In the genomic region with DNA sequence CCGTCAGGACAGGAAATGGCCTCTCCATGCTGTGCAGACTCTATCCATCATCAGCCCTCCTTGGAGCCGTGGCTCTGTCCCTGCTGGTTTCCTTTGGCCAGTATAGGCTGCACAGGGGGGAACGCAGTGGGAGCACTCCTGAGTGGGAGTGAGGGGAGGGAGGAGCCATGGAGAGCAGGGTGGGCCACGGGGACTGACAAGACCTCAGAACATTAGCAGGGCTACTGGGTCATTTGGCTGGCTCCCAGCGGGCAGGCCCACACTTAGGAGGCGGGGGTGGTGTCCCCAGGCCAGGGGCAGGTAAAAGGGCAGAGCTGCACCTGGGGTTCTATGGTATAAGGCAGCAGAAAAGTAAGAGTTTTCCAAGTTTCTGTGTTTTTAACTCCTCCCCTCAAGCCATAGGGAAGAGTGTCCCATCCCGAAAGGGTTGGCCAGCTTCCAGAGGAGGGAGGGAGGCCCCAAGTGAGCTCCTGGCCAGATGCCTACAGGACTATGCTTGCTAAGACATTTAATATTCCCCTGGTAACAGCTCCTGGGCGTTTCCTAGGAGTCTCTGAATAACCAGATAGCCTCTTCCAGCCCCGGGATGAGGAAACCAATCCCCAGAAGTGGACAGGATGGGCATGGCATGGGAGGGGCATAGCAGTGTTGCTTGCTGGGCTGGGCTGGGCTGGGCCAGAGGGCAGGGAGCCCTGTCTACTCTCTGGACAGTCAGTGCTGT, we compare ENCODE assay signal across 10 cellular contexts. TPM values are rescaled to one million over a fixed set of nuclear protein-coding genes. Genes with fewer than 3 reads are reported as not detected.
DNase-seq lines count a peak whose midpoint lies in the region; ATAC-seq and TF ChIP-seq lines count a peak whose summit lies in the region.
"Had no signal": no experiment of that assay in that cellular context is flagged by ENCODE, and none has a peak within 500 bp of the region (broad histone marks: within the 10 kb centered on the region; RNA-seq: fewer than 3 reads in every experiment).

No MANE protein-coding gene starts in this region.

- ATAC-seq in omental fat pad (ENCODE audit: low FRiP score) (peak; percentile 95), GM19455 (IDR thresholded peaks at IDR 0.05; ENCODE audit: unreplicated experiment) (no peak), HG02623 (IDR thresholded peaks at IDR 0.05; ENCODE audit: unreplicated experiment) (no peak)

- TF ChIP-seq RAD21 in Ishikawa (IDR thresholded peaks at IDR 0.05; ENCODE audit: low read depth) = peak; percentile 11; the same call in 1 of the 2 replicates

- H3K4me3 ChIP-seq in AG10803 (ENCODE audit: low read length) = no peak overlapping the region

- no peak; the same call in 1 of the 2 replicates for TF ChIP-seq EP300 in Ishikawa (IDR thresholded peaks at IDR 0.05; ENCODE audit: borderline replicate concordance)

- TF ChIP-seq CTCF in AG10803 (conservative IDR thresholded peaks at IDR 0.05; ENCODE audit: low read length) (no peak), omental fat pad (IDR thresholded peaks at IDR 0.05) (no peak)

- DNase-seq in AG10803 (ENCODE audit: low read depth) (peak; percentile 85), epidermal melanocyte (ENCODE audit: insufficient read length, low spot score) (peak; percentile 60), omental fat pad (ENCODE audit: low spot score) (peak; percentile 30), NCI-H2227 treated with DMSO at 0.1 percent for 48 hours (lab: John Stamatoyannopoulos, UW) (no peak), KG1 (lab: John Stamatoyannopoulos, UW) (no peak)

TF ChIP-seq in Ishikawa, 13 proteins besides CTCF, POLR2A, EP300 and RAD21:
- no peak; the same call in 1 of the 2 replicates for TF ChIP-seq FOXM1 (IDR thresholded peaks at IDR 0.05; ENCODE audit: borderline replicate concordance, low read depth)
- no peak; the same call in 1 of the 2 replicates for TF ChIP-seq USF1 (IDR thresholded peaks at IDR 0.05)
- no peak for TF ChIP-seq YY1 (IDR thresholded peaks at IDR 0.05; ENCODE audit: low read depth)
- 0 out of 2 replicates have a peak, but pooled peaks have one; percentile 31 for TF ChIP-seq TAF1 (IDR thresholded peaks at IDR 0.05; ENCODE audit: low read depth)
- TF ChIP-seq, protein P1, sequence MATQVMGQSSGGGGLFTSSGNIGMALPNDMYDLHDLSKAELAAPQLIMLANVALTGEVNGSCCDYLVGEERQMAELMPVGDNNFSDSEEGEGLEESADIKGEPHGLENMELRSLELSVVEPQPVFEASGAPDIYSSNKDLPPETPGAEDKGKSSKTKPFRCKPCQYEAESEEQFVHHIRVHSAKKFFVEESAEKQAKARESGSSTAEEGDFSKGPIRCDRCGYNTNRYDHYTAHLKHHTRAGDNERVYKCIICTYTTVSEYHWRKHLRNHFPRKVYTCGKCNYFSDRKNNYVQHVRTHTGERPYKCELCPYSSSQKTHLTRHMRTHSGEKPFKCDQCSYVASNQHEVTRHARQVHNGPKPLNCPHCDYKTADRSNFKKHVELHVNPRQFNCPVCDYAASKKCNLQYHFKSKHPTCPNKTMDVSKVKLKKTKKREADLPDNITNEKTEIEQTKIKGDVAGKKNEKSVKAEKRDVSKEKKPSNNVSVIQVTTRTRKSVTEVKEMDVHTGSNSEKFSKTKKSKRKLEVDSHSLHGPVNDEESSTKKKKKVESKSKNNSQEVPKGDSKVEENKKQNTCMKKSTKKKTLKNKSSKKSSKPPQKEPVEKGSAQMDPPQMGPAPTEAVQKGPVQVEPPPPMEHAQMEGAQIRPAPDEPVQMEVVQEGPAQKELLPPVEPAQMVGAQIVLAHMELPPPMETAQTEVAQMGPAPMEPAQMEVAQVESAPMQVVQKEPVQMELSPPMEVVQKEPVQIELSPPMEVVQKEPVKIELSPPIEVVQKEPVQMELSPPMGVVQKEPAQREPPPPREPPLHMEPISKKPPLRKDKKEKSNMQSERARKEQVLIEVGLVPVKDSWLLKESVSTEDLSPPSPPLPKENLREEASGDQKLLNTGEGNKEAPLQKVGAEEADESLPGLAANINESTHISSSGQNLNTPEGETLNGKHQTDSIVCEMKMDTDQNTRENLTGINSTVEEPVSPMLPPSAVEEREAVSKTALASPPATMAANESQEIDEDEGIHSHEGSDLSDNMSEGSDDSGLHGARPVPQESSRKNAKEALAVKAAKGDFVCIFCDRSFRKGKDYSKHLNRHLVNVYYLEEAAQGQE (IDR thresholded peaks at IDR 0.05; ENCODE audit: low read depth) = no peak
- peak; percentile 48; the same call in 1 of the 2 replicates for TF ChIP-seq TCF12 (IDR thresholded peaks at IDR 0.05; ENCODE audit: low read depth)
- TF ChIP-seq ZBTB7A (IDR thresholded peaks at IDR 0.05; ENCODE audit: low read depth) = peak; percentile 77; the same call in 1 of the 2 replicates
- peak; percentile 97 for TF ChIP-seq NFIC (IDR thresholded peaks at IDR 0.05)
- TF ChIP-seq, protein P2, sequence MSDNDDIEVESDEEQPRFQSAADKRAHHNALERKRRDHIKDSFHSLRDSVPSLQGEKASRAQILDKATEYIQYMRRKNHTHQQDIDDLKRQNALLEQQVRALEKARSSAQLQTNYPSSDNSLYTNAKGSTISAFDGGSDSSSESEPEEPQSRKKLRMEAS (IDR thresholded peaks at IDR 0.05) = peak; percentile 14; the same call in 1 of the 2 replicates
- TF ChIP-seq CEBPB (IDR thresholded peaks at IDR 0.05) = 0 out of 2 replicates have a peak, but pooled peaks have one; percentile 1
- peak; percentile 28; the same call in 1 of the 2 replicates for TF ChIP-seq EGR1 (IDR thresholded peaks at IDR 0.05)
- no peak for TF ChIP-seq CREB1 (IDR thresholded peaks at IDR 0.05; ENCODE audit: low read depth)
- TF ChIP-seq TEAD4 (IDR thresholded peaks at IDR 0.05) = peak; percentile 36

RNA-seq across cellular contexts. Expression of gene OPN4, which starts 5.5 kb away (rescaled TPM):
- 1 to 10 TPM in 1 of 4 donors, not detected in 3; 1.1 TPM for total RNA-seq in omental fat pad
- total RNA-seq: dermis microvascular lymphatic vessel endothelial cell; T-helper 1 cell treated with Interleukin-12 subunit alpha and Interleukin-12 subunit beta and Interleukin-4 antibody, amounts not matched to agents 30 ng/mL and 1 ng/mL, for 36 hours had no signal

RNA-seq across cellular contexts. Expression of gene LDB3, which starts 19.4 kb away (rescaled TPM):
- 10 to 100 TPM in 1 of 4 donors, under 1 TPM in 3; 0.56 to 22.4 (median 0.65) TPM for total RNA-seq in omental fat pad
- total RNA-seq: dermis microvascular lymphatic vessel endothelial cell; T-helper 1 cell treated with Interleukin-12 subunit alpha and Interleukin-12 subunit beta and Interleukin-4 antibody, amounts not matched to agents 30 ng/mL and 1 ng/mL, for 36 hours had no signal

Comparison
In these comparisons a context has a peak if more than half of its experiments do, and no peak if none do; other contexts are left out.
1. DNase-seq: peak in AG10803 (single experiment), epidermal melanocyte (single experiment) and omental fat pad (single experiment); none in NCI-H2227 treated with DMSO at 0.1 percent for 48 hours (single experiment) and KG1 (single experiment).